In genomic region chr6:109447878-109448555, GRCh38 we compare ENCODE assay signal across 8 cellular contexts.
A peak's percentile ranks its signal among the peaks of the same experiment; 100 is the strongest.
DNase-seq lines count a peak whose midpoint lies in the region; ATAC-seq and TF ChIP-seq lines count a peak whose summit lies in the region.

No MANE protein-coding gene starts in this region.

- H3K27ac Mint-ChIP-seq in dendritic cell treated with granulocyte-macrophage colony-stimulating factor and Interleukin-4, amounts not matched to agents 40 ng/mL and 50 ng/mL, for 4 days: peak overlapping the region; percentile 85
- peak overlapping the region; percentile 79 for H3K27ac Mint-ChIP-seq in stimulated activated memory B cell treated with anti-CD40 and anti-IgM and Interleukin-4, amounts not matched to agents 10 μg/mL and 1 μg/mL and 100 μg/mL, for 72 hours
- no peak overlapping the region for H3K27ac Mint-ChIP-seq in stimulated activated naive CD8-positive, alpha-beta T cell treated with anti-CD3 and anti-CD28 coated beads, Interleukin-15, amount 100 ng/mL, for 72 hours

- no peaks in the 10 kb centered on the region for H3K27me3 Mint-ChIP-seq in dendritic cell treated with granulocyte-macrophage colony-stimulating factor and Interleukin-4, amounts not matched to agents 40 ng/mL and 50 ng/mL, for 4 days
- H3K27me3 Mint-ChIP-seq in stimulated activated memory B cell treated with anti-CD40 and anti-IgM and Interleukin-4, amounts not matched to agents 10 μg/mL and 1 μg/mL and 100 μg/mL, for 72 hours: no peaks in the 10 kb centered on the region
- H3K27me3 Mint-ChIP-seq in stimulated activated naive CD8-positive, alpha-beta T cell treated with anti-CD3 and anti-CD28 coated beads, Interleukin-15, amount 100 ng/mL, for 72 hours: no peaks in the 10 kb centered on the region

- peaks cover 100% of the 10 kb centered on the region for H3K36me3 Mint-ChIP-seq in dendritic cell treated with granulocyte-macrophage colony-stimulating factor and Interleukin-4, amounts not matched to agents 40 ng/mL and 50 ng/mL, for 4 days (ENCODE audit: low read depth)
- H3K36me3 Mint-ChIP-seq in stimulated activated memory B cell treated with anti-CD40 and anti-IgM and Interleukin-4, amounts not matched to agents 10 μg/mL and 1 μg/mL and 100 μg/mL, for 72 hours: peaks cover 69% of the 10 kb centered on the region

- intact Hi-C loops in dendritic cell treated with granulocyte-macrophage colony-stimulating factor and Interleukin-4, amounts not matched to agents 40 ng/mL and 50 ng/mL, for 4 days (cut with micrococcal nuclease): no loop called here

- peaks cover 87% of the 10 kb centered on the region for H3K4me1 Mint-ChIP-seq in dendritic cell treated with granulocyte-macrophage colony-stimulating factor and Interleukin-4, amounts not matched to agents 40 ng/mL and 50 ng/mL, for 4 days (ENCODE audit: low read depth)
- H3K4me1 Mint-ChIP-seq in stimulated activated memory B cell treated with anti-CD40 and anti-IgM and Interleukin-4, amounts not matched to agents 10 μg/mL and 1 μg/mL and 100 μg/mL, for 72 hours: peaks cover 77% of the 10 kb centered on the region
- peaks cover 69% of the 10 kb centered on the region for H3K4me1 Mint-ChIP-seq in stimulated activated naive CD8-positive, alpha-beta T cell treated with anti-CD3 and anti-CD28 coated beads, Interleukin-15, amount 100 ng/mL, for 72 hours

- peak; percentile 56 for DNase-seq in activated CD8-positive, alpha-beta memory T cell treated with anti-CD3 and anti-CD28 coated beads for 24 hours
- no peak for DNase-seq in activated CD8-positive, alpha-beta memory T cell treated with anti-CD3 and anti-CD28 coated beads, Interleukin-2, amount 50 U/mL, for 4 hours
- peak; percentile 6 for DNase-seq in NCI-H82 treated with DMSO at 0.1 percent for 48 hours (lab: John Stamatoyannopoulos, UW; ENCODE audit: unreplicated experiment)
- no peak for DNase-seq in stimulated activated naive CD8-positive, alpha-beta T cell treated with anti-CD3 and anti-CD28 coated beads, Interleukin-15, amount 100 ng/mL, for 72 hours
- DNase-seq in GM10266 (ENCODE audit: extremely low spot score): no peak

- H3K4me3 Mint-ChIP-seq in dendritic cell treated with granulocyte-macrophage colony-stimulating factor and Interleukin-4, amounts not matched to agents 40 ng/mL and 50 ng/mL, for 4 days: no peak overlapping the region
- no peak overlapping the region for H3K4me3 Mint-ChIP-seq in stimulated activated memory B cell treated with anti-CD40 and anti-IgM and Interleukin-4, amounts not matched to agents 10 μg/mL and 1 μg/mL and 100 μg/mL, for 72 hours
- H3K4me3 Mint-ChIP-seq in stimulated activated naive CD8-positive, alpha-beta T cell treated with anti-CD3 and anti-CD28 coated beads, Interleukin-15, amount 100 ng/mL, for 72 hours: no peak overlapping the region

- ATAC-seq in stimulated activated memory B cell treated with anti-CD40 and anti-IgM and Interleukin-4, amounts not matched to agents 10 μg/mL and 1 μg/mL and 100 μg/mL, for 72 hours: peak; percentile 29
- no peak for ATAC-seq in stimulated activated naive CD8-positive, alpha-beta T cell treated with anti-CD3 and anti-CD28 coated beads, Interleukin-15, amount 100 ng/mL, for 72 hours
- ATAC-seq in HG03095 (IDR thresholded peaks at IDR 0.05; ENCODE audit: unreplicated experiment): no peak

- H3K9me3 Mint-ChIP-seq in dendritic cell treated with granulocyte-macrophage colony-stimulating factor and Interleukin-4, amounts not matched to agents 40 ng/mL and 50 ng/mL, for 4 days: no peaks in the 10 kb centered on the region
- H3K9me3 Mint-ChIP-seq in stimulated activated memory B cell treated with anti-CD40 and anti-IgM and Interleukin-4, amounts not matched to agents 10 μg/mL and 1 μg/mL and 100 μg/mL, for 72 hours: no peaks in the 10 kb centered on the region
- H3K9me3 Mint-ChIP-seq in stimulated activated naive CD8-positive, alpha-beta T cell treated with anti-CD3 and anti-CD28 coated beads, Interleukin-15, amount 100 ng/mL, for 72 hours: no peaks in the 10 kb centered on the region

- TF ChIP-seq CTCF in GM10266 (IDR thresholded peaks at IDR 0.05; ENCODE audit: control insufficient read depth, insufficient read depth, low read depth, missing control alignments): no peak

Comparison
In these comparisons a context has a peak if more than half of its experiments do, and no peak if none do; other contexts are left out.
1. DNase-seq: peak in activated CD8-positive, alpha-beta memory T cell treated with anti-CD3 and anti-CD28 coated beads for 24 hours (single experiment) and NCI-H82 treated with DMSO at 0.1 percent for 48 hours (single experiment); none in activated CD8-positive, alpha-beta memory T cell treated with anti-CD3 and anti-CD28 coated beads, Interleukin-2, amount 50 U/mL, for 4 hours (single experiment), stimulated activated naive CD8-positive, alpha-beta T cell treated with anti-CD3 and anti-CD28 coated beads, Interleukin-15, amount 100 ng/mL, for 72 hours (0 of 2) and GM10266 (single experiment).
2. H3K27ac Mint-ChIP-seq: peak in dendritic cell treated with granulocyte-macrophage colony-stimulating factor and Interleukin-4, amounts not matched to agents 40 ng/mL and 50 ng/mL, for 4 days (single experiment) and stimulated activated memory B cell treated with anti-CD40 and anti-IgM and Interleukin-4, amounts not matched to agents 10 μg/mL and 1 μg/mL and 100 μg/mL, for 72 hours (single experiment); none in stimulated activated naive CD8-positive, alpha-beta T cell treated with anti-CD3 and anti-CD28 coated beads, Interleukin-15, amount 100 ng/mL, for 72 hours (0 of 2).